8 cellular contexts compared by ENCODE assay signal in genomic region chr4:73257995-73258667, GRCh38. TPM values are rescaled to one million over a fixed set of nuclear protein-coding genes. Genes with fewer than 3 reads are reported as not detected.
DNase-seq lines count a peak whose midpoint lies in the region; ATAC-seq lines count a peak whose summit lies in the region.

No MANE protein-coding gene starts in this region.

- H3K4me1 Mint-ChIP-seq in activated naive CD4-positive, alpha-beta T cell treated with anti-CD3 and anti-CD28 coated beads for 36 hours (ENCODE audit: low read depth): peaks cover 55% of the 10 kb centered on the region
- peaks cover 49% of the 10 kb centered on the region for H3K4me1 Mint-ChIP-seq in activated CD4-positive, alpha-beta memory T cell treated with anti-CD3 and anti-CD28 coated beads for 36 hours (ENCODE audit: low read depth)

- CTCF ChIA-PET in activated naive CD4-positive, alpha-beta T cell treated with anti-CD3 and anti-CD28 coated beads for 36 hours (lab: Charles Lee): interaction anchor here (0.9 to 2.4 kb wide), 12 partner anchors 10 to 190 kb away, joined by 3 to 13 read pairs (median 5); no protein-coding TSS in a partner anchor
- CTCF ChIA-PET in activated CD4-positive, alpha-beta memory T cell treated with anti-CD3 and anti-CD28 coated beads for 36 hours (lab: Charles Lee): interaction anchor here (0.7 to 3.8 kb wide), 22 partner anchors 9 to 395 kb away, joined by 3 to 22 read pairs (median 7); partner anchors contain the start of gene COX18

- peak overlapping the region; percentile 93 for H3K4me3 ChIP-seq in neuron (ENCODE audit: low read length)

- peaks cover 22% of the 10 kb centered on the region for H3K4me1 ChIP-seq in neuron (ENCODE audit: insufficient read depth, low read length)

- H3K36me3 ChIP-seq in neuron (ENCODE audit: insufficient read depth, low read length): peaks cover 16% of the 10 kb centered on the region

- intact Hi-C loops in activated naive CD4-positive, alpha-beta T cell treated with anti-CD3 and anti-CD28 coated beads for 36 hours (cut with micrococcal nuclease): loop anchor here (1.0 to 5.0 kb wide), 12 partner anchors 17 to 901 kb away; partner anchors contain the start of genes ADAMTS3 and MTHFD2L
- intact Hi-C loops in activated CD4-positive, alpha-beta memory T cell treated with anti-CD3 and anti-CD28 coated beads for 36 hours (cut with micrococcal nuclease): loop anchor here (1.0 to 5.0 kb wide), 9 partner anchors 12 to 901 kb away; partner anchors contain the start of gene MTHFD2L

- H3K27me3 ChIP-seq in neuron (ENCODE audit: insufficient read depth, low read length): no peaks in the 10 kb centered on the region

- no peaks in the 10 kb centered on the region for H3K9me3 ChIP-seq in neuron (ENCODE audit: low read length)

- H3K4me3 Mint-ChIP-seq in activated naive CD4-positive, alpha-beta T cell treated with anti-CD3 and anti-CD28 coated beads for 36 hours: peak overlapping the region; percentile 98
- H3K4me3 Mint-ChIP-seq in activated CD4-positive, alpha-beta memory T cell treated with anti-CD3 and anti-CD28 coated beads for 36 hours: peak overlapping the region; percentile 98

- peak; percentile 30 for ATAC-seq in GM21576 (IDR thresholded peaks at IDR 0.05; ENCODE audit: unreplicated experiment)

- POLR2A ChIA-PET in activated CD4-positive, alpha-beta memory T cell treated with anti-CD3 and anti-CD28 coated beads for 36 hours (lab: Charles Lee): interaction anchor here (0.6 to 4.9 kb wide), 8 partner anchors 19 to 195 kb away, joined by 3 to 39 read pairs (median 4); partner anchors contain the start of gene COX18

- H3K27me3 Mint-ChIP-seq in activated naive CD4-positive, alpha-beta T cell treated with anti-CD3 and anti-CD28 coated beads for 36 hours (ENCODE audit: low read depth): no peaks in the 10 kb centered on the region
- H3K27me3 Mint-ChIP-seq in activated CD4-positive, alpha-beta memory T cell treated with anti-CD3 and anti-CD28 coated beads for 36 hours: no peaks in the 10 kb centered on the region

- H3K9me3 Mint-ChIP-seq in activated naive CD4-positive, alpha-beta T cell treated with anti-CD3 and anti-CD28 coated beads for 36 hours: no peaks in the 10 kb centered on the region
- no peaks in the 10 kb centered on the region for H3K9me3 Mint-ChIP-seq in activated CD4-positive, alpha-beta memory T cell treated with anti-CD3 and anti-CD28 coated beads for 36 hours

- H2AFZ ChIP-seq in neuron (ENCODE audit: low read depth, low read length): peak overlapping the region; percentile 42

- peak; percentile 50 for DNase-seq in activated naive CD4-positive, alpha-beta T cell treated with anti-CD3 and anti-CD28 coated beads for 36 hours
- DNase-seq in activated naive CD4-positive, alpha-beta T cell treated with Interleukin-2 at 50 U/mL for 16 hours: no peak
- DNase-seq in HuH-7 (ENCODE audit: low spot score) (peak; percentile 22), fibroblast of peridontal ligament (ENCODE audit: extremely low read depth) (peak; percentile 40), NCI-H187 (lab: John Stamatoyannopoulos, UW) (no peak)
- no peak for DNase-seq in activated CD4-positive, alpha-beta memory T cell treated with anti-CD3 and anti-CD28 coated beads for 36 hours

- peak overlapping the region; percentile 100 for H3K27ac Mint-ChIP-seq in activated naive CD4-positive, alpha-beta T cell treated with anti-CD3 and anti-CD28 coated beads for 36 hours
- H3K27ac Mint-ChIP-seq in activated CD4-positive, alpha-beta memory T cell treated with anti-CD3 and anti-CD28 coated beads for 36 hours: peak overlapping the region; percentile 98

- peaks cover 28% of the 10 kb centered on the region for H3K36me3 Mint-ChIP-seq in activated naive CD4-positive, alpha-beta T cell treated with anti-CD3 and anti-CD28 coated beads for 36 hours (ENCODE audit: low read depth)
- H3K36me3 Mint-ChIP-seq in activated CD4-positive, alpha-beta memory T cell treated with anti-CD3 and anti-CD28 coated beads for 36 hours: peaks cover 19% of the 10 kb centered on the region

RNA-seq across cellular contexts. Expression of gene ANKRD17, which starts 0.5 kb away (rescaled TPM):
- total RNA-seq in activated naive CD4-positive, alpha-beta T cell treated with anti-CD3 and anti-CD28 coated beads for 36 hours: 10 to 100 TPM; 42.3 to 44.2 TPM
- 10 to 100 TPM; 43.2 to 44.7 TPM for total RNA-seq in activated CD4-positive, alpha-beta memory T cell treated with anti-CD3 and anti-CD28 coated beads for 36 hours

Comparison
In these comparisons a context has a peak if more than half of its experiments do, and no peak if none do; other contexts are left out.
1. DNase-seq: peak in activated naive CD4-positive, alpha-beta T cell treated with anti-CD3 and anti-CD28 coated beads for 36 hours (single experiment), HuH-7 (single experiment) and fibroblast of peridontal ligament (single experiment); none in activated naive CD4-positive, alpha-beta T cell treated with Interleukin-2 at 50 U/mL for 16 hours (single experiment), activated CD4-positive, alpha-beta memory T cell treated with anti-CD3 and anti-CD28 coated beads for 36 hours (single experiment) and NCI-H187 (0 of 2).